11 cellular contexts compared by ENCODE assay signal in genomic region chr1:37673920-37674319, GRCh38. TPM values are rescaled to one million over a fixed set of nuclear protein-coding genes. Genes with fewer than 3 reads are reported as not detected.
A peak's percentile ranks its signal among the peaks of the same experiment; 100 is the strongest.
DNase-seq lines count a peak whose midpoint lies in the region; ATAC-seq, FAIRE-seq and TF ChIP-seq lines count a peak whose summit lies in the region.
"Had no signal": no experiment of that assay in that cellular context is flagged by ENCODE, and none has a peak within 500 bp of the region (broad histone marks: within the 10 kb centered on the region; RNA-seq: fewer than 3 reads in every experiment).

No MANE protein-coding gene starts in this region.

- H3K36me3 Mint-ChIP-seq in activated naive CD8-positive, alpha-beta T cell treated with anti-CD3 and anti-CD28 coated beads, Interleukin-2, amount 10 ng/mL, durations not matched to agents 7 days and 5 days = no peaks in the 10 kb centered on the region

- TF ChIP-seq CTCF in HEK293 (tag by site-specific recombination; IDR thresholded peaks at IDR 0.05) = no peak

- H3K27ac ChIP-seq in HEK293 (ENCODE audit: extremely low read depth, low read depth, low read length) = no peak overlapping the region

- H3K4me1 Mint-ChIP-seq in activated naive CD8-positive, alpha-beta T cell treated with anti-CD3 and anti-CD28 coated beads, Interleukin-2, amount 10 ng/mL, durations not matched to agents 7 days and 5 days = peaks cover 7% of the 10 kb centered on the region

- ATAC-seq in activated naive CD8-positive, alpha-beta T cell treated with anti-CD3 and anti-CD28 coated beads, Interleukin-2, amount 10 ng/mL, durations not matched to agents 7 days and 5 days (ENCODE audit: low read depth) = peak; percentile 95
- no peak for ATAC-seq in GM18873 (IDR thresholded peaks at IDR 0.05; ENCODE audit: low FRiP score, unreplicated experiment)

- DNase-seq in activated CD4-positive, alpha-beta T cell treated with anti-CD3 and anti-CD28 coated beads for 48 hours = peak; percentile 77
- DNase-seq in activated naive CD8-positive, alpha-beta T cell treated with anti-CD3 and anti-CD28 coated beads, Interleukin-2, amount 10 ng/mL, durations not matched to agents 7 days and 5 days = peak; percentile 81
- peak; percentile 28 to 31 for DNase-seq in stimulated activated CD4-positive, alpha-beta T cell treated with anti-CD3 and anti-CD28 coated beads, Interleukin-2, amount 100 ng/mL, for 48 hours
- DNase-seq in frontal cortex (ENCODE audit: low spot score in 2 of 2) (no peak), head of caudate nucleus (no peak), GDM1 (lab: John Stamatoyannopoulos, UW) (no peak)
- DNase-seq: NCI-H446 treated with DMSO at 0.1 percent for 48 hours had no signal

- H3K9me3 ChIP-seq in HEK293 (ENCODE audit: control insufficient read depth, insufficient read depth, low read depth, low read length) = no peaks in the 10 kb centered on the region

- peaks cover 59% of the 10 kb centered on the region for H3K27me3 Mint-ChIP-seq in activated naive CD8-positive, alpha-beta T cell treated with anti-CD3 and anti-CD28 coated beads, Interleukin-2, amount 10 ng/mL, durations not matched to agents 7 days and 5 days
- H3K27me3 Mint-ChIP-seq: IgD-negative memory B cell had no signal

- FAIRE-seq in frontal cortex (lab: Jason Lieb, UNC) = no peak
- FAIRE-seq: colon had no signal

- no peak overlapping the region for H3K4me3 ChIP-seq in HEK293 (ENCODE audit: low read depth, low read length)

- intact Hi-C loops in head of caudate nucleus (cut with DNase I) = no loop called here

- no peaks in the 10 kb centered on the region for H3K9me3 Mint-ChIP-seq in activated naive CD8-positive, alpha-beta T cell treated with anti-CD3 and anti-CD28 coated beads, Interleukin-2, amount 10 ng/mL, durations not matched to agents 7 days and 5 days
- H3K9me3 Mint-ChIP-seq: IgD-negative memory B cell had no signal

- H3K36me3 ChIP-seq in HEK293 (ENCODE audit: control insufficient read depth in 2 of 2, insufficient read depth in 1 of 2, low read length in 2 of 2) = no peaks in the 10 kb centered on the region

- H3K4me1 ChIP-seq in HEK293 (ENCODE audit: control insufficient read depth, insufficient read depth, low read length) = no peaks in the 10 kb centered on the region

- POLR2A ChIA-PET in HEK293 (lab: Yijun Ruan, JAX) = no interaction called here
- POLR2A ChIA-PET in activated naive CD8-positive, alpha-beta T cell treated with anti-CD3 and anti-CD28 coated beads, Interleukin-2, amount 10 ng/mL, durations not matched to agents 7 days and 5 days (lab: Charles Lee) = interaction anchor here (0.9 to 2.3 kb wide), 2 partner anchors 11 to 18 kb away, joined by 3 to 9 read pairs; partner anchors contain the start of gene CDCA8

- no peak overlapping the region for H3K27ac Mint-ChIP-seq in activated naive CD8-positive, alpha-beta T cell treated with anti-CD3 and anti-CD28 coated beads, Interleukin-2, amount 10 ng/mL, durations not matched to agents 7 days and 5 days
- H3K27ac Mint-ChIP-seq: IgD-negative memory B cell had no signal

- no peak overlapping the region for H3K4me3 Mint-ChIP-seq in activated naive CD8-positive, alpha-beta T cell treated with anti-CD3 and anti-CD28 coated beads, Interleukin-2, amount 10 ng/mL, durations not matched to agents 7 days and 5 days
- H3K4me3 Mint-ChIP-seq: IgD-negative memory B cell had no signal

- CTCF ChIA-PET in HEK293 (lab: Yijun Ruan, JAX) = interaction anchor here (1.1 to 1.4 kb wide), 2 partner anchors 9 to 70 kb away, joined by 3 to 4 read pairs; no protein-coding TSS in a partner anchor

TF ChIP-seq in HEK293, 187 proteins besides CTCF, POLR2A, EP300 and RAD21:
- TF ChIP-seq KLF1 (tag by site-specific recombination; IDR thresholded peaks at IDR 0.05) (peak; percentile 71), ZNF335 (tag by site-specific recombination; conservative IDR thresholded peaks at IDR 0.05) (no peak)
TF ChIP-seq in HEK293: peak in this region for 1.

RNA-seq across cellular contexts. Expression of gene CDCA8, which starts 18.4 kb away (rescaled TPM):
- total RNA-seq in activated naive CD8-positive, alpha-beta T cell treated with anti-CD3 and anti-CD28 coated beads, Interleukin-2, amount 10 ng/mL, durations not matched to agents 7 days and 5 days = 10 to 100 TPM; 64.7 to 67.0 TPM
- 0.82 TPM for total RNA-seq in frontal cortex

RNA-seq across cellular contexts. Expression of gene RSPO1, which starts 39.2 kb away (rescaled TPM):
- total RNA-seq in activated naive CD8-positive, alpha-beta T cell treated with anti-CD3 and anti-CD28 coated beads, Interleukin-2, amount 10 ng/mL, durations not matched to agents 7 days and 5 days = not detected
- total RNA-seq in frontal cortex = not detected

Comparison
In these comparisons a context has a peak if more than half of its experiments do, and no peak if none do; other contexts are left out.
1. DNase-seq: peak in activated CD4-positive, alpha-beta T cell treated with anti-CD3 and anti-CD28 coated beads for 48 hours (single experiment), activated naive CD8-positive, alpha-beta T cell treated with anti-CD3 and anti-CD28 coated beads, Interleukin-2, amount 10 ng/mL, durations not matched to agents 7 days and 5 days (single experiment) and stimulated activated CD4-positive, alpha-beta T cell treated with anti-CD3 and anti-CD28 coated beads, Interleukin-2, amount 100 ng/mL, for 48 hours (2 of 2); none in frontal cortex (0 of 2), head of caudate nucleus (0 of 42) and GDM1 (single experiment).
2. RNA of gene CDCA8, which starts 18.4 kb away (total RNA-seq): 64.7 to 67.0 TPM in activated naive CD8-positive, alpha-beta T cell treated with anti-CD3 and anti-CD28 coated beads, Interleukin-2, amount 10 ng/mL, durations not matched to agents 7 days and 5 days; 0.82 TPM in frontal cortex (single experiment); every median in the first group is over 10 times any median in the second.